ENCODE assay signal across 8 cellular contexts in genomic region chr2:37376421-37377186, GRCh38. TPM values are rescaled to one million over a fixed set of nuclear protein-coding genes. Genes with fewer than 3 reads are reported as not detected.
DNase-seq lines count a peak whose midpoint lies in the region; ATAC-seq, FAIRE-seq and TF ChIP-seq lines count a peak whose summit lies in the region.

No MANE protein-coding gene starts in this region.

- no peaks in the 10 kb centered on the region for H3K36me3 Mint-ChIP-seq in T-helper 17 cell (ENCODE audit: low read depth)

- H3K27ac Mint-ChIP-seq in T-helper 17 cell = no peak overlapping the region

- H3K4me3 ChIP-seq in GM06990 (replicated peaks; ENCODE audit: low read depth, low read length) (peak overlapping the region; percentile 53), gastroesophageal sphincter (no peak overlapping the region)

- no peak for TF ChIP-seq POLR2A in gastroesophageal sphincter (IDR thresholded peaks at IDR 0.05)

- peaks cover 10% of the 10 kb centered on the region for H3K4me1 Mint-ChIP-seq in T-helper 17 cell

- DNase-seq in GM06990 (ENCODE audit: extremely low read depth, insufficient read length) (peak; percentile 74), T-helper 17 cell (no peak), urothelium cell line (ENCODE audit: low spot score) (peak; percentile 80), NCI-H146 treated with DMSO at 0.1 percent for 48 hours (lab: John Stamatoyannopoulos, UW; ENCODE audit: unreplicated experiment) (no peak), NCI-H2081 treated with DMSO at 0.1 percent for 48 hours (lab: John Stamatoyannopoulos, UW) (no peak)

- H3K4me1 ChIP-seq in gastroesophageal sphincter = peaks cover 0 to 9% (median 0%) of the 10 kb centered on the region in 3 donors

- peak; percentile 86 for FAIRE-seq in urothelium cell line (lab: Jason Lieb, UNC)

- WGBS in gastroesophageal sphincter (ENCODE audit: low coverage in 1 of 2), 2 donors = 25 to 42% methylated on average over 8 to 9 of the region's 9 CpGs

- ATAC-seq in GM21360 (IDR thresholded peaks at IDR 0.05; ENCODE audit: unreplicated experiment) = peak; percentile 78
- ATAC-seq in HG03457 (IDR thresholded peaks at IDR 0.05; ENCODE audit: unreplicated experiment) = peak; percentile 62
- ATAC-seq in T-helper 17 cell = peak; percentile 87
- ATAC-seq in gastroesophageal sphincter = peak; percentile 82

- peak overlapping the region in 3 of 4 donors; percentile 44 to 63 (median 61) for H3K27ac ChIP-seq in gastroesophageal sphincter

- H3K4me3 Mint-ChIP-seq in T-helper 17 cell = peak overlapping the region; percentile 85

- TF ChIP-seq EP300 in gastroesophageal sphincter (IDR thresholded peaks at IDR 0.05) = no peak

- no peaks in the 10 kb centered on the region for H3K9me3 ChIP-seq in T-helper 17 cell (ENCODE audit: control insufficient read depth, low read length, poor library complexity, severe bottlenecking)
- H3K9me3 ChIP-seq in gastroesophageal sphincter = no peaks in the 10 kb centered on the region

- TF ChIP-seq CTCF in GM06990 (IDR thresholded peaks at IDR 0.05; ENCODE audit: insufficient read depth, low read length, poor library complexity, severe bottlenecking) = no peak
- TF ChIP-seq CTCF in gastroesophageal sphincter (IDR thresholded peaks at IDR 0.05) = no peak

- H3K27me3 ChIP-seq in GM06990 (replicated peaks; ENCODE audit: control insufficient read depth, insufficient read depth, low read length) = no peaks in the 10 kb centered on the region
- H3K27me3 ChIP-seq in gastroesophageal sphincter = no peaks in the 10 kb centered on the region

- H3K27me3 Mint-ChIP-seq in T-helper 17 cell = peaks cover 49% of the 10 kb centered on the region

- no peaks in the 10 kb centered on the region for H3K36me3 ChIP-seq in GM06990 (ENCODE audit: control insufficient read depth, insufficient read depth, low read length)
- no peaks in the 10 kb centered on the region for H3K36me3 ChIP-seq in gastroesophageal sphincter

RNA-seq across cellular contexts. Expression of gene QPCT, which starts 32.2 kb away (rescaled TPM):
- total RNA-seq in T-helper 17 cell (1 to 10 TPM in 1 of 2 donors, under 1 TPM in 1; 0.78 to 1.0 TPM), gastroesophageal sphincter (1 to 10 TPM; 1.5 to 5.2 (median 2.6) TPM)

RNA-seq across cellular contexts. Expression of gene PRKD3, which starts 52.0 kb away (rescaled TPM):
- total RNA-seq in T-helper 17 cell (10 to 100 TPM; 25.4 to 27.0 TPM), gastroesophageal sphincter (10 to 100 TPM; 29.3 to 40.3 (median 38.3) TPM)

Comparison
In these comparisons a context has a peak if more than half of its experiments do, and no peak if none do; other contexts are left out.
1. DNase-seq: peak in GM06990 (single experiment) and urothelium cell line (single experiment); none in T-helper 17 cell (0 of 3), NCI-H146 treated with DMSO at 0.1 percent for 48 hours (single experiment) and NCI-H2081 treated with DMSO at 0.1 percent for 48 hours (single experiment).
2. Peak in every context shown above with its lines, with median percentiles within 50 percentile points of each other: ATAC-seq.